Comparison of ENCODE assay signal across 11 cellular contexts in genomic region chr10:132551808-132552130, GRCh38. TPM values are rescaled to one million over a fixed set of nuclear protein-coding genes. Genes with fewer than 3 reads are reported as not detected.
DNase-seq lines count a peak whose midpoint lies in the region; ATAC-seq lines count a peak whose summit lies in the region.
"Had no signal": no experiment of that assay in that cellular context is flagged by ENCODE, and none has a peak within 500 bp of the region (broad histone marks: within the 10 kb centered on the region; RNA-seq: fewer than 3 reads in every experiment).

No MANE protein-coding gene starts in this region.

- H3K27me3 Mint-ChIP-seq in activated naive CD4-positive, alpha-beta T cell treated with anti-CD3 and anti-CD28 coated beads, Interleukin-2, amount 10 ng/mL, durations not matched to agents 7 days and 5 days: peaks cover 6% of the 10 kb centered on the region
- H3K27me3 Mint-ChIP-seq in activated T-helper 17 cell treated with anti-CD3 and anti-CD28 coated beads, Interleukin-2, amount 50 U/mL, for 72 hours: no peaks in the 10 kb centered on the region
- H3K27me3 Mint-ChIP-seq in stimulated activated naive CD8-positive, alpha-beta T cell treated with anti-CD3 and anti-CD28 coated beads, Interleukin-15, amount 100 ng/mL, for 72 hours: no peaks in the 10 kb centered on the region

- peaks cover 38% of the 10 kb centered on the region for H3K4me1 Mint-ChIP-seq in activated naive CD4-positive, alpha-beta T cell treated with anti-CD3 and anti-CD28 coated beads, Interleukin-2, amount 10 ng/mL, durations not matched to agents 7 days and 5 days
- peaks cover 14% of the 10 kb centered on the region for H3K4me1 Mint-ChIP-seq in activated T-helper 17 cell treated with anti-CD3 and anti-CD28 coated beads, Interleukin-2, amount 50 U/mL, for 72 hours
- peaks cover 46% of the 10 kb centered on the region for H3K4me1 Mint-ChIP-seq in stimulated activated naive CD8-positive, alpha-beta T cell treated with anti-CD3 and anti-CD28 coated beads, Interleukin-15, amount 100 ng/mL, for 72 hours

- CTCF ChIA-PET in activated naive CD4-positive, alpha-beta T cell treated with anti-CD3 and anti-CD28 coated beads, Interleukin-2, amount 10 ng/mL, durations not matched to agents 7 days and 5 days (lab: Charles Lee): interaction anchor here (1.1 to 2.7 kb wide), 9 partner anchors 11 to 159 kb away, joined by 3 to 25 read pairs (median 5); no protein-coding TSS in a partner anchor

- peak overlapping the region; percentile 43 for H3K4me3 Mint-ChIP-seq in activated naive CD4-positive, alpha-beta T cell treated with anti-CD3 and anti-CD28 coated beads, Interleukin-2, amount 10 ng/mL, durations not matched to agents 7 days and 5 days
- peak overlapping the region; percentile 60 for H3K4me3 Mint-ChIP-seq in activated T-helper 17 cell treated with anti-CD3 and anti-CD28 coated beads, Interleukin-2, amount 50 U/mL, for 72 hours
- H3K4me3 Mint-ChIP-seq in stimulated activated naive CD8-positive, alpha-beta T cell treated with anti-CD3 and anti-CD28 coated beads, Interleukin-15, amount 100 ng/mL, for 72 hours: peak overlapping the region; percentile 78 to 84
- H3K4me3 Mint-ChIP-seq: nephron progenitor cell had no signal

- peak overlapping the region; percentile 87 for H3K27ac Mint-ChIP-seq in activated naive CD4-positive, alpha-beta T cell treated with anti-CD3 and anti-CD28 coated beads, Interleukin-2, amount 10 ng/mL, durations not matched to agents 7 days and 5 days
- peak overlapping the region; percentile 68 for H3K27ac Mint-ChIP-seq in activated T-helper 17 cell treated with anti-CD3 and anti-CD28 coated beads, Interleukin-2, amount 50 U/mL, for 72 hours
- H3K27ac Mint-ChIP-seq in stimulated activated naive CD8-positive, alpha-beta T cell treated with anti-CD3 and anti-CD28 coated beads, Interleukin-15, amount 100 ng/mL, for 72 hours: peak overlapping the region; percentile 55 to 90
- H3K27ac Mint-ChIP-seq: nephron progenitor cell had no signal

- ATAC-seq in HG03135 (IDR thresholded peaks at IDR 0.05; ENCODE audit: unreplicated experiment) (peak; percentile 11), HG03565 (IDR thresholded peaks at IDR 0.05; ENCODE audit: unreplicated experiment) (no peak), GM18520 (IDR thresholded peaks at IDR 0.05; ENCODE audit: unreplicated experiment) (no peak)
- ATAC-seq in activated T-helper 17 cell treated with anti-CD3 and anti-CD28 coated beads, Interleukin-2, amount 50 U/mL, for 72 hours (replicated peaks): peak; percentile 28
- peak; percentile 29 for ATAC-seq in stimulated activated naive CD8-positive, alpha-beta T cell treated with anti-CD3 and anti-CD28 coated beads, Interleukin-15, amount 100 ng/mL, for 72 hours

- DNase-seq in activated naive CD4-positive, alpha-beta T cell treated with anti-CD3 and anti-CD28 coated beads, Interleukin-2, amount 10 ng/mL, durations not matched to agents 7 days and 5 days: no peak
- no peak for DNase-seq in activated naive CD4-positive, alpha-beta T cell treated with Interleukin-2 at 50 U/mL for 16 hours
- no peak for DNase-seq in stimulated activated naive CD8-positive, alpha-beta T cell treated with anti-CD3 and anti-CD28 coated beads, Interleukin-15, amount 100 ng/mL, for 72 hours
- no peak for DNase-seq in central memory CD4-positive, alpha-beta T cell
- DNase-seq: NCI-H1092; nephron progenitor cell; stimulated activated CD8-positive, alpha-beta memory T cell treated with anti-CD3 and anti-CD28 coated beads, Interleukin-4, amount 100 ng/mL, for 48 hours had no signal

- H3K36me3 Mint-ChIP-seq in activated naive CD4-positive, alpha-beta T cell treated with anti-CD3 and anti-CD28 coated beads, Interleukin-2, amount 10 ng/mL, durations not matched to agents 7 days and 5 days: no peaks in the 10 kb centered on the region
- H3K36me3 Mint-ChIP-seq in activated T-helper 17 cell treated with anti-CD3 and anti-CD28 coated beads, Interleukin-2, amount 50 U/mL, for 72 hours (ENCODE audit: low read depth): no peaks in the 10 kb centered on the region

- H3K9me3 Mint-ChIP-seq in activated naive CD4-positive, alpha-beta T cell treated with anti-CD3 and anti-CD28 coated beads, Interleukin-2, amount 10 ng/mL, durations not matched to agents 7 days and 5 days: no peaks in the 10 kb centered on the region
- no peaks in the 10 kb centered on the region for H3K9me3 Mint-ChIP-seq in activated T-helper 17 cell treated with anti-CD3 and anti-CD28 coated beads, Interleukin-2, amount 50 U/mL, for 72 hours
- no peaks in the 10 kb centered on the region for H3K9me3 Mint-ChIP-seq in stimulated activated naive CD8-positive, alpha-beta T cell treated with anti-CD3 and anti-CD28 coated beads, Interleukin-15, amount 100 ng/mL, for 72 hours
- H3K9me3 Mint-ChIP-seq: nephron progenitor cell had no signal

RNA-seq across cellular contexts. Expression of gene INPP5A, which starts 14.2 kb away (rescaled TPM):
- 1 to 10 TPM; 4.3 to 5.6 TPM for total RNA-seq in activated T-helper 17 cell treated with anti-CD3 and anti-CD28 coated beads, Interleukin-2, amount 50 U/mL, for 72 hours

Comparison
In these comparisons a context has a peak if more than half of its experiments do, and no peak if none do; other contexts are left out.
1. ATAC-seq: peak in HG03135 (single experiment), activated T-helper 17 cell treated with anti-CD3 and anti-CD28 coated beads, Interleukin-2, amount 50 U/mL, for 72 hours (single experiment) and stimulated activated naive CD8-positive, alpha-beta T cell treated with anti-CD3 and anti-CD28 coated beads, Interleukin-15, amount 100 ng/mL, for 72 hours (single experiment); none in HG03565 (single experiment) and GM18520 (single experiment).
2. Peak in every context shown above with its lines, with median percentiles within 50 percentile points of each other: H3K27ac Mint-ChIP-seq and H3K4me3 Mint-ChIP-seq.